ENCODE assay signal across 2 cellular contexts in genomic region chr9:86521936-86522335, GRCh38.
TF ChIP-seq lines count a peak whose summit lies in the region.

No MANE protein-coding gene starts in this region.

TF ChIP-seq in SK-N-SH, 30 proteins besides CTCF, POLR2A, EP300 and RAD21 (continued from another document):
- TF ChIP-seq EZH2phosphoT487 (IDR thresholded peaks at IDR 0.05; ENCODE audit: borderline replicate concordance, low read depth) (no peak), NFIC (IDR thresholded peaks at IDR 0.05; ENCODE audit: borderline replicate concordance) (no peak), RXRA (IDR thresholded peaks at IDR 0.05; ENCODE audit: borderline replicate concordance, low read depth) (no peak), FOXJ3 (CRISPR knock-in tag; IDR thresholded peaks at IDR 0.05) (no peak), MXI1 (IDR thresholded peaks at IDR 0.05; ENCODE audit: low read depth, low read length) (no peak), RFX5 (IDR thresholded peaks at IDR 0.05; ENCODE audit: low read length) (no peak), ELF1 (IDR thresholded peaks at IDR 0.05) (no peak), USF1 (IDR thresholded peaks at IDR 0.05; ENCODE audit: borderline replicate concordance, low read depth) (no peak)

TF ChIP-seq in SK-N-SH treated with all-trans-retinoic acid at 6 μM for 48 hours, 23 proteins besides CTCF, POLR2A, EP300 and RAD21 (continued from another document):
- TF ChIP-seq PATZ1 (CRISPR knock-in tag; IDR thresholded peaks at IDR 0.05; ENCODE audit: borderline replicate concordance) (no peak), POU6F1 (CRISPR knock-in tag; IDR thresholded peaks at IDR 0.05; ENCODE audit: borderline replicate concordance, low read depth) (no peak)
